Comparison of ENCODE assay signal across 8 cellular contexts in the genomic region with DNA sequence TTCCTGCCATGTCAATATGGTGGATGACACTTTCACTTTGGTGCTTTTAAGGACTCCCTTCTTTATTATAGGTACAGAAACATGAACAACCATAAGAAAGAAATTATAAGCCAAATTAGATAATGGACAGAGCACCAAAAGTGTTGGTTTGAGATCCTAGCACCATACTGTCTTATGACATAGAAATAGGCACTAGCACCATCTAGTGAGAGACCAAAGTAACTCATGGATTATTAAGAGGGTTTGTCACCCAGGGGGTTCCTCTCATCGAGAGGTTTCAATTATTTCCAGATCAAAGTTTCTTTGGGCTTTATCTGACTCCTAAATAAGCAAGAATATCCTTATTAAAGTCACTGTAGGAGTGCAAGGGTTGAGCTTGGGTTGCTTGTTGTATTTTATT.
DNase-seq lines count a peak whose midpoint lies in the region; ATAC-seq and TF ChIP-seq lines count a peak whose summit lies in the region.

No MANE protein-coding gene starts in this region.

- no peaks in the 10 kb centered on the region for H3F3A ChIP-seq in GM23248 (ENCODE audit: insufficient read depth)

- H3K9ac ChIP-seq in GM23248 (no peak overlapping the region), fibroblast of lung (ENCODE audit: insufficient read depth, low read length) (no peak overlapping the region)

- in situ Hi-C loops in GM23248 (cut with MboI), result no loop called here

- H2AFZ ChIP-seq in GM23248, result 0 out of 2 replicates have a peak overlapping the region, but pooled peaks have one; percentile 8
- no peak overlapping the region for H2AFZ ChIP-seq in fibroblast of lung (ENCODE audit: low read length)

- H3K36me3 ChIP-seq in GM23248 (ENCODE audit: low read depth), result no peaks in the 10 kb centered on the region
- H3K36me3 ChIP-seq in fibroblast of lung (ENCODE audit: control insufficient read depth, insufficient read depth, low read length), result no peaks in the 10 kb centered on the region

- H3K4me2 ChIP-seq in GM23248 (ENCODE audit: unreplicated experiment) (no peak overlapping the region), fibroblast of lung (ENCODE audit: extremely low read depth, insufficient read depth, low read length) (no peak overlapping the region)

- no peak for TF ChIP-seq POLR2A in erythroblast (IDR thresholded peaks at IDR 0.05; ENCODE audit: low read length)

- H3K9me2 ChIP-seq in GM23248 (ENCODE audit: insufficient read depth), result no peaks in the 10 kb centered on the region

- H4K20me1 ChIP-seq in GM23248 (ENCODE audit: insufficient read depth) (no peaks in the 10 kb centered on the region), fibroblast of lung (ENCODE audit: control insufficient read depth, extremely low read depth, insufficient read depth, low read length) (no peaks in the 10 kb centered on the region)

- ATAC-seq in HG03135 (IDR thresholded peaks at IDR 0.05; ENCODE audit: unreplicated experiment), result no peak

- WGBS in GM23248 (ENCODE audit: low coverage in 1 of 2, low lambda C conversion rate in 2 of 2, missing lambda C conversion rate in 2 of 2), 2 experiments, result 45 to 47% methylated on average over 1 of the region's 1 CpG

- H3K9me3 ChIP-seq in GM23248 (ENCODE audit: low read depth) (no peaks in the 10 kb centered on the region), fibroblast of lung (ENCODE audit: control insufficient read depth, insufficient read depth, low read depth, low read length) (no peaks in the 10 kb centered on the region)

- no peak overlapping the region for H3K27ac ChIP-seq in GM23248
- H3K27ac ChIP-seq in fibroblast of lung (ENCODE audit: insufficient read depth, low read length), result no peak overlapping the region

- TF ChIP-seq CTCF in fibroblast of lung (conservative IDR thresholded peaks at IDR 0.05 in 1 of 2, IDR thresholded peaks at IDR 0.05 in 1 of 2; ENCODE audit: low read depth in 1 of 2, low read length in 2 of 2), result peak; percentile 33 to 41

- H3K27me3 ChIP-seq in GM23248 (replicated peaks; ENCODE audit: insufficient read depth) (no peaks in the 10 kb centered on the region), fibroblast of lung (ENCODE audit: control insufficient read depth, insufficient read depth, low read length) (no peaks in the 10 kb centered on the region)

- H3K4me1 ChIP-seq in GM23248 (ENCODE audit: insufficient read depth) (no peaks in the 10 kb centered on the region), fibroblast of lung (ENCODE audit: control insufficient read depth, extremely low read depth, insufficient read depth, low read length) (no peaks in the 10 kb centered on the region)

- no peak overlapping the region for H3K4me3 ChIP-seq in GM23248
- H3K4me3 ChIP-seq in fibroblast of lung (replicated peaks in 1 of 4; ENCODE audit: control extremely low read depth in 1 of 4, insufficient read depth in 1 of 4, low read depth in 3 of 4, low read length in 4 of 4), result no peak overlapping the region

- peak; percentile 17 for DNase-seq in AG08395 (ENCODE audit: low spot score)
- peak; percentile 35 for DNase-seq in GM23248
- peak; percentile 50 for DNase-seq in NCI-H82 (lab: John Stamatoyannopoulos, UW)
- DNase-seq in fibroblast of lung (ENCODE audit: low read depth in 2 of 2), result peak; percentile 30 to 32
- no peak for DNase-seq in NCI-H1930 (lab: John Stamatoyannopoulos, UW)
- no peak for DNase-seq in C1 segment of cervical spinal cord (lab: John Stamatoyannopoulos, UW)
- no peak for DNase-seq in erythroblast (lab: John Stamatoyannopoulos, UW)

- no peaks in the 10 kb centered on the region for H3K79me2 ChIP-seq in GM23248 (ENCODE audit: insufficient read depth)
- H3K79me2 ChIP-seq in fibroblast of lung (ENCODE audit: control insufficient read depth, insufficient read depth, low read length), result no peaks in the 10 kb centered on the region

Comparison
In these comparisons a context has a peak if more than half of its experiments do, and no peak if none do; other contexts are left out.
1. DNase-seq: peak in AG08395 (single experiment), GM23248 (single experiment), NCI-H82 (single experiment) and fibroblast of lung (2 of 2); none in NCI-H1930 (0 of 2), C1 segment of cervical spinal cord (0 of 14) and erythroblast (0 of 2).